Comparison of ENCODE assay signal across 30 cellular contexts in genomic region chr20:11754451-11754850, GRCh38.
DNase-seq lines count a peak whose midpoint lies in the region; ATAC-seq, FAIRE-seq and TF ChIP-seq lines count a peak whose summit lies in the region.
"Had no signal": no experiment of that assay in that cellular context is flagged by ENCODE, and none has a peak within 500 bp of the region (broad histone marks: within the 10 kb centered on the region; RNA-seq: fewer than 3 reads in every experiment).

No MANE protein-coding gene starts in this region.

- intact Hi-C loops in pancreas (cut with DNase I): no loop called here

- no peaks in the 10 kb centered on the region for H3K27me3 ChIP-seq in pancreas
- H3K27me3 ChIP-seq in effector memory CD4-positive, alpha-beta T cell (replicated peaks; ENCODE audit: control insufficient read depth, insufficient read depth, low read length, poor library complexity, severe bottlenecking): no peaks in the 10 kb centered on the region
- H3K27me3 ChIP-seq: brain microvascular endothelial cell, esophagus squamous epithelium, gastrocnemius medialis, sigmoid colon had no signal

- H3K4me3 ChIP-seq in pancreas: no peak overlapping the region
- H3K4me3 ChIP-seq in effector memory CD4-positive, alpha-beta T cell (ENCODE audit: insufficient read depth, low read depth, low read length, poor library complexity, severe bottlenecking): no peak overlapping the region
- H3K4me3 ChIP-seq: esophagus squamous epithelium, gastrocnemius medialis, GM12878, sigmoid colon had no signal

- peak overlapping the region in 1 of 4 donors; percentile 24 for H3K27ac ChIP-seq in pancreas
- no peak overlapping the region for H3K27ac ChIP-seq in effector memory CD4-positive, alpha-beta T cell (ENCODE audit: insufficient read depth, low read length, poor library complexity, severe bottlenecking)
- H3K27ac ChIP-seq: brain microvascular endothelial cell, esophagus squamous epithelium, gastrocnemius medialis, parathyroid adenoma, RWPE1 had no signal

- DNase-seq in G401 (ENCODE audit: low spot score) (peak; percentile 76), NCI-H146 (lab: John Stamatoyannopoulos, UW) (peak; percentile 66), dermis blood vessel endothelial cell (peak; percentile 64), pancreas (no peak), HK-2 (ENCODE audit: unreplicated experiment) (no peak), NCI-H1930 (lab: John Stamatoyannopoulos, UW) (no peak)
- no peak for DNase-seq in effector memory CD4-positive, alpha-beta T cell
- DNase-seq: activated CD4-positive, alpha-beta T cell treated with anti-CD3 and anti-CD28 coated beads for 4 hours; activated naive CD4-positive, alpha-beta T cell; activated T-cell treated with anti-CD3 and anti-CD28 coated beads, Interleukin-2, amount 50 U/mL, for 24 hours; brain microvascular endothelial cell; CD8-positive, alpha-beta memory T cell; DND-41; esophagus squamous epithelium; gastrocnemius medialis; hippocampal formation; left ventricle myocardium superior; natural killer cell; NCI-H1105; NCI-H2171; NCI-H524 treated with DMSO at 0.1 percent for 48 hours; SK-N-SH; stimulated activated CD4-positive, alpha-beta T cell treated with anti-CD3 and anti-CD28 coated beads, Interleukin-15, amount 100 ng/mL, for 24 hours; T-helper 17 cell had no signal

- 47 to 59% methylated on average over 4 of the region's 4 CpGs for WGBS in pancreas, 2 donors

- TF ChIP-seq CTCF in pancreas (IDR thresholded peaks at IDR 0.05): no peak

- peak; percentile 71 to 91 (median 88) for ATAC-seq in pancreas
- ATAC-seq: gastrocnemius medialis, GM12878, left ventricle myocardium superior, natural killer cell, T-helper 17 cell had no signal

- no peaks in the 10 kb centered on the region for H3K36me3 ChIP-seq in pancreas
- H3K36me3 ChIP-seq in effector memory CD4-positive, alpha-beta T cell (ENCODE audit: control insufficient read depth, insufficient read depth, low read length): no peaks in the 10 kb centered on the region
- H3K36me3 ChIP-seq: brain microvascular endothelial cell, esophagus squamous epithelium, gastrocnemius medialis, sigmoid colon had no signal

- no peaks in the 10 kb centered on the region for H3K9me3 ChIP-seq in pancreas
- H3K9me3 ChIP-seq in effector memory CD4-positive, alpha-beta T cell (ENCODE audit: control insufficient read depth, low read length): no peaks in the 10 kb centered on the region
- H3K9me3 ChIP-seq: esophagus squamous epithelium, gastrocnemius medialis, sigmoid colon, SK-N-SH had no signal

- H3K4me1 ChIP-seq in pancreas: peaks cover 0 to 6% (median 0%) of the 10 kb centered on the region in 3 donors
- no peaks in the 10 kb centered on the region for H3K4me1 ChIP-seq in effector memory CD4-positive, alpha-beta T cell (ENCODE audit: control insufficient read depth, insufficient read depth, low read length, poor library complexity, severe bottlenecking)
- H3K4me1 ChIP-seq: esophagus squamous epithelium, gastrocnemius medialis, parathyroid adenoma had no signal

- no peak for FAIRE-seq in pancreas (lab: Jason Lieb, UNC)
- FAIRE-seq: GM12878, H54, islet of Langerhans had no signal

- in situ Hi-C loops in G401 (cut with HindIII; ENCODE audit: low sequenced_read_pairs): no loop called here

Comparison
In these comparisons a context has a peak if more than half of its experiments do, and no peak if none do; other contexts are left out.
1. DNase-seq: peak in G401 (single experiment), NCI-H146 (single experiment) and dermis blood vessel endothelial cell (single experiment); none in pancreas (0 of 6), effector memory CD4-positive, alpha-beta T cell (0 of 3), HK-2 (single experiment) and NCI-H1930 (0 of 2).